In genomic region chr5:150758534-150759333, GRCh38 we compare ENCODE assay signal across 8 cellular contexts. TPM values are rescaled to one million over a fixed set of nuclear protein-coding genes. Genes with fewer than 3 reads are reported as not detected.
A peak's percentile ranks its signal among the peaks of the same experiment; 100 is the strongest.
DNase-seq lines count a peak whose midpoint lies in the region; TF ChIP-seq lines count a peak whose summit lies in the region.

Gene DCTN4 (minus strand): TSS chr5:150759017. CDS start chr5:150758993, 24 bp downstream.

- H3K27me3 ChIP-seq in SJSA1 (replicated peaks): no peaks in the 10 kb centered on the region
- H3K27me3 ChIP-seq in neuron (ENCODE audit: insufficient read depth, low read length): peaks cover 3% of the 10 kb centered on the region

- H2AFZ ChIP-seq in neuron (ENCODE audit: low read depth, low read length): peak within 1 kb of the TSS; percentile 81

- H3K9me3 ChIP-seq in SJSA1 (replicated peaks) (no peaks in the 10 kb centered on the region), neuron (ENCODE audit: low read length) (no peaks in the 10 kb centered on the region)

- H3K4me1 ChIP-seq in SJSA1 (replicated peaks): peaks cover 10% of the 10 kb centered on the region
- H3K4me1 ChIP-seq in neuron (ENCODE audit: insufficient read depth, low read length): peaks cover 4% of the 10 kb centered on the region

- H3K4me3 ChIP-seq in HFF-Myc (replicated peaks; ENCODE audit: low read depth, low read length) (peak within 1 kb of the TSS; percentile 81), SJSA1 (peak within 1 kb of the TSS; percentile 59), neuron (ENCODE audit: low read length) (peak within 1 kb of the TSS; percentile 93)

- H3K36me3 ChIP-seq in SJSA1 (peaks cover 25% of the 10 kb centered on the region), neuron (ENCODE audit: insufficient read depth, low read length) (peaks cover 24% of the 10 kb centered on the region)

- TF ChIP-seq CTCF in HFF-Myc (IDR thresholded peaks at IDR 0.05; ENCODE audit: low read depth, low read length, missing control alignments): no peak

- H3K27ac ChIP-seq in SJSA1: peak within 1 kb of the TSS; percentile 87

- peak; percentile 99 for DNase-seq in GM04503 (ENCODE audit: low read depth)
- DNase-seq in HFF-Myc (ENCODE audit: extremely low read depth, low read depth): peak; percentile 98
- peak; percentile 98 for DNase-seq in MV-4-11 (lab: John Stamatoyannopoulos, UW)
- peak; percentile 98 to 100 for DNase-seq in SJSA1 (ENCODE audit: low read depth in 1 of 2, low spot score in 2 of 2)
- peak; percentile 79 to 92 (median 85) for DNase-seq in activated naive CD4-positive, alpha-beta T cell (lab: John Stamatoyannopoulos, UW)
- DNase-seq in foreskin melanocyte: peak; percentile 99
- DNase-seq in stromal cell of bone marrow (ENCODE audit: low read depth): peak; percentile 100

RNA-seq across cellular contexts. Expression of gene DCTN4, which starts in this region (rescaled TPM):
- total RNA-seq in SJSA1 (2014; rRNA removed; shearing (Covaris generic)): 38.7 and 63.4 TPM in 2 replicates

Comparison
In these comparisons a context has a peak if more than half of its experiments do, and no peak if none do; other contexts are left out.
1. Peak in every context shown above with its lines: DNase-seq, H3K4me3 ChIP-seq and H3K27ac ChIP-seq.